ENCODE assay signal across 6 cellular contexts in genomic region chr2:29426354-29426753, GRCh38.
"Had no signal": no experiment of that assay in that cellular context is flagged by ENCODE, and none has a peak within 500 bp of the region (broad histone marks: within the 10 kb centered on the region; RNA-seq: fewer than 3 reads in every experiment).

No MANE protein-coding gene starts in this region.

- H3K4me2 ChIP-seq: GM23338 had no signal

- ATAC-seq: GM23338 had no signal

- H3K4me3 ChIP-seq: GM23338 had no signal

- FAIRE-seq: H1, H54 had no signal

- H3K27ac ChIP-seq: HL-60 had no signal

- DNase-seq: H9, KG1 had no signal

- H2AFZ ChIP-seq: GM23338 had no signal
